8 cellular contexts compared by ENCODE assay signal in the genomic region with DNA sequence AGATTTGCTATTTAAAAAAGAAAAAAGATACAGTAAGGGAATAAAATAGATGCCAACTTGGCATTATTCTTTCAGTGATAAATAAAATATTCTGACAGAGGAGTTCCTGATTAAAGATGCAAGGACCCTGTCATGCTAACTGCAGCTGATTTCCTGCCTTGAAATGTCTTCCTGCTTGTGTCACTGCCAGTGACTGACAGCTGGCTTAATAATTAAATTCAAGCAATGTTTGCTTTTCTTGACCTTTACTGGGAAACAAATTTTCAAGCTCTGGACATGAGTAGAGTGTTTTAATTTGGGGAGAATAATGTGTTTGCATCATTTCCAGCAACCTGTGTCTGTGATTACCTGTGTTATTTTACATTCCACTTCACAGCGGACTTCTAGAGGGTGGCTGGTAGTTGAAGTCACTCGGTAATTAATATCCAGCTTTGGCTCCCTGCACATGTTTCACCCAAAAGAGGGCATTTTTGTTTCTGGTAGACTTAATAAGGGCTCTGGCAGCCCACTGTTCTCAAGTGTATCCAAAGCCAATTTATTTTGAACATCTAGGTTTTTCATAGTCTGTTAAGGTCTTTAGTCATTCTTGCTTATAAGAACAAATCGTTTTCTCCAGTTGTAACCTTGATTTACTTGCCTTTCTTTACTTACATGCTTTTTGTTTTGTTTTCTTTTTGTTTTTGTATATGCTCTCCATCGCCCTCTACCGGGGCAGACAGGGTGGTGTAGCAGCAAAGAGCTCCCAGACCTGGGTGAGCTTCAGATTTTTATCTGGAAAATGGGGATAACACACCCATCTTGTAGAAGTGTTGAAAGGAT. TPM values are rescaled to one million over a fixed set of nuclear protein-coding genes. Genes with fewer than 3 reads are reported as not detected.
DNase-seq lines count a peak whose midpoint lies in the region; ATAC-seq, FAIRE-seq and TF ChIP-seq lines count a peak whose summit lies in the region.

No MANE protein-coding gene starts in this region.

- H2AFZ ChIP-seq in K562 (ENCODE audit: low read depth, low read length): peak overlapping the region; percentile 81

- POLR2A ChIA-PET in K562 (lab: Yijun Ruan, JAX): interaction anchor here (0.6 to 1.5 kb wide), 7 partner anchors 18 to 325 kb away, joined by 3 to 4 read pairs (median 3); no protein-coding TSS in a partner anchor

- no peaks in the 10 kb centered on the region for H3K79me2 ChIP-seq in K562 (ENCODE audit: control insufficient read depth, insufficient read depth, low read length)

- no TSS peak for BruUV-seq in K562 (replicated peaks; lab: Mats Ljungman, UMichigan)

- TF ChIP-seq POLR2A in K562 (conservative IDR thresholded peaks at IDR 0.05): no peak

- in situ Hi-C loops in K562 (cut with MboI): no loop called here

- no peak overlapping the region for H3K27ac ChIP-seq in K562 (ENCODE audit: extremely low read depth, low read depth, low read length)

- peaks cover 3% of the 10 kb centered on the region for H3K36me3 Mint-ChIP-seq in T-helper 17 cell (ENCODE audit: low read depth)

- peak; percentile 70 for FAIRE-seq in A204.1 (lab: Jason Lieb, UNC)
- FAIRE-seq in K562 (lab: Jason Lieb, UNC): peak; percentile 86

- no peak overlapping the region for H3K4me3 ChIP-seq in K562
- H3K4me3 ChIP-seq in kidney epithelial cell (ENCODE audit: low read depth, low read length): no peak overlapping the region

- H3K9ac ChIP-seq in K562 (ENCODE audit: insufficient read depth in 1 of 2, low read depth in 2 of 2, low read length in 2 of 2): no peak overlapping the region

- TF ChIP-seq RAD21 in K562 (CRISPR knock-in tag; conservative IDR thresholded peaks at IDR 0.05 in 1 of 2, IDR thresholded peaks at IDR 0.05 in 1 of 2): peak in 1 of 2 experiments; percentile 62; a peak in 3 of 4 replicates

- H3K27me3 ChIP-seq in K562 (ENCODE audit: control insufficient read depth in 2 of 2, insufficient read depth in 2 of 2, low read length in 2 of 2) (no peaks in the 10 kb centered on the region), kidney epithelial cell (ENCODE audit: control insufficient read depth, insufficient read depth, low read length) (no peaks in the 10 kb centered on the region)

- no peaks in the 10 kb centered on the region for H3K36me3 ChIP-seq in K562 (ENCODE audit: control insufficient read depth, insufficient read depth, low read length)
- no peaks in the 10 kb centered on the region for H3K36me3 ChIP-seq in kidney epithelial cell (ENCODE audit: control insufficient read depth, insufficient read depth, low read length)

- no peaks in the 10 kb centered on the region for H3K9me1 ChIP-seq in K562 (ENCODE audit: control insufficient read depth, insufficient read depth, low read length)

- TF ChIP-seq CTCF in K562 (IDR thresholded peaks at IDR 0.05 in 2 of 3, conservative IDR thresholded peaks at IDR 0.05 in 1 of 3; ENCODE audit: insufficient read depth in 2 of 3, low read depth in 1 of 3, low read length in 3 of 3) (peak; percentile 72 to 91 (median 80)), kidney epithelial cell (IDR thresholded peaks at IDR 0.05; ENCODE audit: insufficient read depth, low read length, poor library complexity, severe bottlenecking) (peak; percentile 84)

- peak overlapping the region; percentile 63 for H3K4me3 Mint-ChIP-seq in T-helper 17 cell

- H3K4me2 ChIP-seq in K562 (ENCODE audit: insufficient read depth, low read length): no peak overlapping the region

- peaks cover 9% of the 10 kb centered on the region for H3K4me1 Mint-ChIP-seq in T-helper 17 cell

- H3K9me3 ChIP-seq in T-helper 17 cell (ENCODE audit: control insufficient read depth, low read length, poor library complexity, severe bottlenecking) (no peaks in the 10 kb centered on the region), K562 (replicated peaks; ENCODE audit: control insufficient read depth, insufficient read depth, low read depth, low read length) (no peaks in the 10 kb centered on the region)

- intact Hi-C loops in K562 (cut with micrococcal nuclease): loop anchor here (5.0 to 10.0 kb wide), 3 partner anchors 60 to 120 kb away; no protein-coding TSS in a partner anchor

- TF ChIP-seq EP300 in K562 (IDR thresholded peaks at IDR 0.05; ENCODE audit: low read length): no peak

- DNase-seq in HT-29 (ENCODE audit: low spot score) (peak; percentile 31), T-helper 17 cell (peak; percentile 20 to 25 (median 23)), K562 (ENCODE audit: extremely low read depth in 1 of 4, low spot score in 3 of 4) (peak; percentile 75 to 78 (median 76)), kidney epithelial cell (ENCODE audit: low read depth) (no peak)
- peak in 2 of 3 experiments; percentile 19 to 37 for DNase-seq in stimulated activated CD4-positive, alpha-beta T cell treated with anti-CD3 and anti-CD28 coated beads, TNF-alpha, amount 100 ng/mL, for 4 hours (ENCODE audit: low read depth in 3 of 3)

- 2% methylated on average over 5 of the region's 5 CpGs for WGBS in K562 (ENCODE audit: insufficient coverage, low coverage, missing lambda C conversion rate)

- H3K27ac Mint-ChIP-seq in T-helper 17 cell: peak overlapping the region; percentile 49

- H3K4me1 ChIP-seq in K562 (replicated peaks in 1 of 2; ENCODE audit: control insufficient read depth in 2 of 2, insufficient read depth in 2 of 2, low read length in 2 of 2): peaks cover 5 to 17% of the 10 kb centered on the region in 2 experiments; a peak in 3 of 5 replicates

- ATAC-seq in GM18498 (IDR thresholded peaks at IDR 0.05; ENCODE audit: unreplicated experiment): peak; percentile 82
- peak; percentile 72 for ATAC-seq in T-helper 17 cell
- ATAC-seq in K562: peak; percentile 86
- ATAC-seq in GM19328 (IDR thresholded peaks at IDR 0.05; ENCODE audit: unreplicated experiment): no peak

- peaks cover 4% of the 10 kb centered on the region for H3K27me3 Mint-ChIP-seq in T-helper 17 cell

- CTCF ChIA-PET in K562 (lab: Yijun Ruan, JAX; ENCODE audit: low intra/inter-chr PET ratio): interaction anchor here (1.0 kb wide), 1 partner anchor 9 kb away, joined by 3 read pairs; no protein-coding TSS in a partner anchor

- no peaks in the 10 kb centered on the region for H4K20me1 ChIP-seq in K562 (replicated peaks; ENCODE audit: control insufficient read depth, insufficient read depth, low read length)

TF ChIP-seq in K562, 482 proteins besides CTCF, POLR2A, EP300 and RAD21 (continues in another document):
- TF ChIP-seq ARID2 (IDR thresholded peaks at IDR 0.05) (0 out of 2 replicates have a peak, but pooled peaks have one; percentile 13), SMARCA4 (IDR thresholded peaks at IDR 0.05) (peak; percentile 26; the same call in 1 of the 2 replicates), SMC3 (conservative IDR thresholded peaks at IDR 0.05; ENCODE audit: insufficient read depth, low read depth, low read length) (peak; percentile 45; the same call in 1 of the 2 replicates), ATF4 (CRISPR knock-in tag; IDR thresholded peaks at IDR 0.05) (no peak), ARID1B (IDR thresholded peaks at IDR 0.05) (0 out of 2 replicates have a peak, but pooled peaks have one; percentile 19)
- TF ChIP-seq, protein P1, sequence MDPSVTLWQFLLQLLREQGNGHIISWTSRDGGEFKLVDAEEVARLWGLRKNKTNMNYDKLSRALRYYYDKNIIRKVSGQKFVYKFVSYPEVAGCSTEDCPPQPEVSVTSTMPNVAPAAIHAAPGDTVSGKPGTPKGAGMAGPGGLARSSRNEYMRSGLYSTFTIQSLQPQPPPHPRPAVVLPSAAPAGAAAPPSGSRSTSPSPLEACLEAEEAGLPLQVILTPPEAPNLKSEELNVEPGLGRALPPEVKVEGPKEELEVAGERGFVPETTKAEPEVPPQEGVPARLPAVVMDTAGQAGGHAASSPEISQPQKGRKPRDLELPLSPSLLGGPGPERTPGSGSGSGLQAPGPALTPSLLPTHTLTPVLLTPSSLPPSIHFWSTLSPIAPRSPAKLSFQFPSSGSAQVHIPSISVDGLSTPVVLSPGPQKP (CRISPR knock-in tag; IDR thresholded peaks at IDR 0.05): no peak
- TF ChIP-seq, protein P2, sequence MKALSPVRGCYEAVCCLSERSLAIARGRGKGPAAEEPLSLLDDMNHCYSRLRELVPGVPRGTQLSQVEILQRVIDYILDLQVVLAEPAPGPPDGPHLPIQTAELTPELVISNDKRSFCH (CRISPR knock-in tag; IDR thresholded peaks at IDR 0.05): no peak
- TF ChIP-seq, protein P2 (tag; IDR thresholded peaks at IDR 0.05): no peak

RNA-seq across cellular contexts. Expression of gene PROKR1, which starts 48.5 kb away (rescaled TPM):
- not detected in 2 replicates for total RNA-seq in HT-29 (2014; rRNA removed; shearing (Covaris generic))
- total RNA-seq in T-helper 17 cell (not detected), K562 (2014; rRNA removed) (0.05 and 0.08 TPM in 2 replicates), K562 (2014; rRNA removed; fragmentation: Illumina TruSeq; extraction: Trizol) (0.10 and 0.15 TPM in 2 replicates), K562 (2015; rRNA removed; fragmentation: Illumina TruSeq; extraction: Trizol) (0.08 and 0.11 TPM in 2 replicates), K562 (2021) (0.18 and 0.22 TPM in 2 replicates), kidney epithelial cell (not detected in 2 replicates)
- 0.09 and 0.21 TPM in 2 replicates for total RNA-seq in K562 (2011; cell fraction: chromatin; rRNA removed; ENCODE audit: low replicate concordance)
- 0.17 and 0.26 TPM in 2 replicates for total RNA-seq in K562 (2011; cell fraction: nucleolus; rRNA removed)
- 0.15 and 0.23 TPM in 2 replicates for total RNA-seq in K562 (2011; cell fraction: nucleoplasm; rRNA removed)
- polyA plus RNA-seq in K562 (2011; rRNA removed) (0.07 TPM in 1 of 2 replicates, not detected in the other), K562 (2014; fragmentation: Illumina TruSeq; extraction: Trizol) (0.06 and 0.16 TPM in 2 replicates), K562 (2014; fragmentation: Nextera tagmentation; extraction: Ambion mirVana) (under 1 TPM in 1 of 2 experiments, not detected in 1; 0.03 TPM), K562 (2014; rRNA removed) (0.01 TPM in 1 of 2 replicates, not detected in the other)
- polyA plus RNA-seq in K562 (2011; cell fraction: cytosol; rRNA removed): not detected in 2 replicates
- 0.06 TPM in 1 of 2 replicates, not detected in the other for polyA plus RNA-seq in K562 (2011; cell fraction: nucleus; rRNA removed)
- 0.15 and 0.27 TPM in 2 replicates for polyA plus RNA-seq in K562 (2012)
- 0.14 TPM in 1 of 2 replicates, not detected in the other for polyA minus RNA-seq in K562 (2011; rRNA and poly(A)+ RNA removed)
- polyA minus RNA-seq in K562 (2011; cell fraction: cytosol; rRNA and poly(A)+ RNA removed): not detected in 2 replicates
- not detected in 2 replicates for polyA minus RNA-seq in K562 (2011; cell fraction: nucleus; rRNA and poly(A)+ RNA removed)
